Comparison of ENCODE assay signal across 16 cellular contexts in the genomic region with DNA sequence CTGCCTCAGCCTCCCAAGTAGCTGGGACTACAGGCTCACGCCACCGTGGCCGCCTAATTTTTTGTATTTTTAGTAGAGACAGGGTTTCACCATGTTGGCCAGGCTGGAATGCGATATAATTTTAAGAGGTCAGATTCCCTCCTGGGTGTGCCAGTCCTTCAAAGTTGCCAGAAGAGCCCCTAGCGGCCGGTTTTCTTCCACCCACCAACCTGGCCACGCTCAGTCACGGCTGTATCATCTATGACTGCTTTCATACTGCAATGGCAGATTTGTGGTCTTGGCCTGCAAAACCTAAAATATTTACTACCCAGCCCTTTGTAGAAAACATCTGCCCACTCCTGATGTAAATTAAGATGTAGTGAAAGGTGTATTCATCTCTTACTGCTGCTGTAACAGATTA.
A peak's percentile ranks its signal among the peaks of the same experiment; 100 is the strongest.
DNase-seq lines count a peak whose midpoint lies in the region; ATAC-seq, FAIRE-seq and TF ChIP-seq lines count a peak whose summit lies in the region.
"Had no signal": no experiment of that assay in that cellular context is flagged by ENCODE, and none has a peak within 500 bp of the region (broad histone marks: within the 10 kb centered on the region; RNA-seq: fewer than 3 reads in every experiment).

No MANE protein-coding gene starts in this region.

- POLR2A ChIA-PET in HepG2 (lab: Yijun Ruan, JAX): no interaction called here

- TF ChIP-seq CTCF in HepG2 (CRISPR knock-in tag; IDR thresholded peaks at IDR 0.05) (no peak), right lobe of liver (IDR thresholded peaks at IDR 0.05) (no peak)

- no peaks in the 10 kb centered on the region; a peak in 2 of 5 replicates for H3K27me3 ChIP-seq in HepG2 (ENCODE audit: control insufficient read depth in 1 of 2, insufficient read depth in 2 of 2, low read length in 2 of 2)
- H3K27me3 ChIP-seq in right lobe of liver: no peaks in the 10 kb centered on the region
- no peaks in the 10 kb centered on the region for H3K27me3 ChIP-seq in mesendoderm (ENCODE audit: insufficient read depth, low read length, poor library complexity)

- no peak overlapping the region for H3K18ac ChIP-seq in mesendoderm (ENCODE audit: low read length)

- H3K79me2 ChIP-seq in HepG2 (ENCODE audit: insufficient read depth, low read length): no peaks in the 10 kb centered on the region
- H3K79me2 ChIP-seq in mesendoderm (ENCODE audit: control insufficient read depth, insufficient read depth, low read length): no peaks in the 10 kb centered on the region

- no peaks in the 10 kb centered on the region for H3K79me1 ChIP-seq in mesendoderm (ENCODE audit: low read length)

- no peak overlapping the region for H3K56ac ChIP-seq in mesendoderm (ENCODE audit: low read length)

- TF ChIP-seq POLR2A in HepG2 (IDR thresholded peaks at IDR 0.05; ENCODE audit: insufficient read depth in 1 of 2, low read depth in 2 of 2, low read length in 2 of 2): no peak
- no peak for TF ChIP-seq POLR2A in right lobe of liver (IDR thresholded peaks at IDR 0.05)

- H3K4me3 ChIP-seq in HepG2 (replicated peaks in 1 of 3; ENCODE audit: insufficient read depth in 1 of 3, low read depth in 2 of 3, low read length in 3 of 3): no peak overlapping the region
- H3K4me3 ChIP-seq in right lobe of liver: no peak overlapping the region
- H3K4me3 ChIP-seq in mesendoderm (ENCODE audit: low read length): no peak overlapping the region
- H3K4me3 ChIP-seq: BLaER1 treated with 17β-estradiol and CSF1 and Interleukin-3, amounts not matched to agents 10 nM and 100 nM; GM23248; HAP-1 had no signal

- H3K9me3 ChIP-seq in HepG2 (ENCODE audit: low read length) (no peaks in the 10 kb centered on the region), right lobe of liver (no peaks in the 10 kb centered on the region)
- H3K9me3 ChIP-seq: BLaER1 treated with 17β-estradiol and CSF1 and Interleukin-3, amounts not matched to agents 10 nM and 100 nM; HAP-1 had no signal

- H3K27ac ChIP-seq in HepG2 (ENCODE audit: extremely low read length, insufficient read depth, low read length) (no peak overlapping the region), right lobe of liver (no peak overlapping the region), mesendoderm (ENCODE audit: low read depth, low read length) (no peak overlapping the region)
- H3K27ac ChIP-seq: BLaER1 treated with 17β-estradiol and CSF1 and Interleukin-3, amounts not matched to agents 10 nM and 100 nM; GM23248; HL-60 had no signal

- 54% methylated on average over 8 of the region's 8 CpGs for WGBS in HepG2 (ENCODE audit: low lambda C conversion rate)
- 73% methylated on average over 8 of the region's 8 CpGs for WGBS in right lobe of liver (ENCODE audit: insufficient coverage, low coverage, low lambda C conversion rate, missing lambda C conversion rate)
- no CpG with 5 or more reads among the region's 8 CpGs for WGBS in mesendoderm (ENCODE audit: extremely low coverage, insufficient coverage, low lambda C conversion rate)

- FAIRE-seq in HepG2 (lab: Jason Lieb, UNC): no peak
- FAIRE-seq: GM12892, GM18507 had no signal

- no TSS peak for BruUV-seq in HepG2 (replicated peaks; lab: Mats Ljungman, UMichigan)

- H2AFZ ChIP-seq in HepG2 (ENCODE audit: low read length): no peak overlapping the region
- H2AFZ ChIP-seq: GM23248 had no signal

- TF ChIP-seq RAD21 in HepG2 (CRISPR knock-in tag; IDR thresholded peaks at IDR 0.05): no peak

- H2AK5ac ChIP-seq in mesendoderm (ENCODE audit: low read length): no peak overlapping the region

- no peak overlapping the region for H3K4me2 ChIP-seq in HepG2 (ENCODE audit: low read depth, low read length)
- no peak overlapping the region for H3K4me2 ChIP-seq in mesendoderm (ENCODE audit: low read length)
- H3K4me2 ChIP-seq: BLaER1 treated with 17β-estradiol and CSF1 and Interleukin-3, amounts not matched to agents 10 nM and 100 nM had no signal

- CTCF ChIA-PET in HepG2 (lab: Yijun Ruan, JAX; ENCODE audit: low intra/inter-chr PET ratio, low total read pairs): no interaction called here

- TF ChIP-seq EP300 in HepG2 (IDR thresholded peaks at IDR 0.05; ENCODE audit: low read depth in 2 of 2, low read length in 2 of 2) (no peak), HepG2 (CRISPR knock-in tag; IDR thresholded peaks at IDR 0.05; ENCODE audit: borderline replicate concordance) (no peak)

- H2BK5ac ChIP-seq in mesendoderm (ENCODE audit: low read length): no peak overlapping the region

- ATAC-seq in HepG2 (peak; percentile 54; the same call in 2 of the 3 replicates), right lobe of liver (no peak)
- ATAC-seq: CD8-positive, alpha-beta T cell had no signal

- H2BK120ac ChIP-seq in mesendoderm (ENCODE audit: low read depth, low read length): peak overlapping the region; percentile 64

- H3K9ac ChIP-seq in HepG2 (ENCODE audit: insufficient read depth, low read depth, low read length) (no peak overlapping the region), mesendoderm (ENCODE audit: low read length) (no peak overlapping the region)
- H3K9ac ChIP-seq: BLaER1 treated with 17β-estradiol and CSF1 and Interleukin-3, amounts not matched to agents 10 nM and 100 nM; GM23248 had no signal

- H2BK15ac ChIP-seq in mesendoderm (replicated peaks; ENCODE audit: low read depth): no peak overlapping the region

- H4K8ac ChIP-seq in mesendoderm (ENCODE audit: low read depth, low read length): no peak overlapping the region

- no peak overlapping the region for H4K5ac ChIP-seq in mesendoderm (ENCODE audit: low read length)

- no peak for DNase-seq in HepG2 (ENCODE audit: low spot score)
- DNase-seq in right lobe of liver: no peak
- DNase-seq in RPMI8226: peak; percentile 6
- DNase-seq in mesendoderm: no peak
- no peak for DNase-seq in amniotic stem cell (lab: John Stamatoyannopoulos, UW)
- DNase-seq in inferior parietal cortex (ENCODE audit: extremely low spot score): no peak
- DNase-seq in head of caudate nucleus: no peak
- DNase-seq: Calu3; CD8-positive, alpha-beta T cell; GDM1; GM23248 had no signal

- no peaks in the 10 kb centered on the region for H3K4me1 ChIP-seq in HepG2 (ENCODE audit: insufficient read depth, low read length)
- H3K4me1 ChIP-seq in right lobe of liver: no peaks in the 10 kb centered on the region
- no peaks in the 10 kb centered on the region for H3K4me1 ChIP-seq in mesendoderm (ENCODE audit: control insufficient read depth, low read depth, low read length)

- in situ Hi-C loops in HepG2 (cut with HindIII; ENCODE audit: extremely low pct_ligation_motif_present, low pct_unique_long_range_greater_than_20kb): no loop called here

- no peak overlapping the region for H3K23ac ChIP-seq in mesendoderm (ENCODE audit: low read length)

- intact Hi-C loops in HepG2 (cut with micrococcal nuclease; ENCODE audit: unreplicated experiment): no loop called here
- intact Hi-C loops in right lobe of liver (cut with DNase I): no loop called here
- intact Hi-C loops in head of caudate nucleus (cut with DNase I): no loop called here

- H3K36me3 ChIP-seq in HepG2 (replicated peaks in 1 of 2; ENCODE audit: control insufficient read depth in 1 of 2, insufficient read depth in 2 of 2, low read length in 2 of 2) (no peaks in the 10 kb centered on the region), right lobe of liver (no peaks in the 10 kb centered on the region), mesendoderm (ENCODE audit: control insufficient read depth, insufficient read depth, low read length) (no peaks in the 10 kb centered on the region)
- H3K36me3 ChIP-seq: BLaER1 treated with 17β-estradiol and CSF1 and Interleukin-3, amounts not matched to agents 10 nM and 100 nM; HAP-1 had no signal

- no peaks in the 10 kb centered on the region for H4K20me1 ChIP-seq in HepG2 (ENCODE audit: insufficient read depth, low read length)
- H4K20me1 ChIP-seq: BLaER1 treated with 17β-estradiol and CSF1 and Interleukin-3, amounts not matched to agents 10 nM and 100 nM had no signal

- H3K4ac ChIP-seq in mesendoderm (ENCODE audit: low read depth, low read length): no peak overlapping the region

TF ChIP-seq in HepG2, 621 proteins besides CTCF, POLR2A, EP300 and RAD21:
- no peak for TF ChIP-seq TAF15 (IDR thresholded peaks at IDR 0.05; ENCODE audit: low read depth, low read length, poor library complexity, severe bottlenecking)
- TF ChIP-seq NBN (conservative IDR thresholded peaks at IDR 0.05): no peak
- no peak for TF ChIP-seq PHF8 (CRISPR knock-in tag; IDR thresholded peaks at IDR 0.05)
